Comparison of ENCODE assay signal across 2 cellular contexts in the genomic region with DNA sequence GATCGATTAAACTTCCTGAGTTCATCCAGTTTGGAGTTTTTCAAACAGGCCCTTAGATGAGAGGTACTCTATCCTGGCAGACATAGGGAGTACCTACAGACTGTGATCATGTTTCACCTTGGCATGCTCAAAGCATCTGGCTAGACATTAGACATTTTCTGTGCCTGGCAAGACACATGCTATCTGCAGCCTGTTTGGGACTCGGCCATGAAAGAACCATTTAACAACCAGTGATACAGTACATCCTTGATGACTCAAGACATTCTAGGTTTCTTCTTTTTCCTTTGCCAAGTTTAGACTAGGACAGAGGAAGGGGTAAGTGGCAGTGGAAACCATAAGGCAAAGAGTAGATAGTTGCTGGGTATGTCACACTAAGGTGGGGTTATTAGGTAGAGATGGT.
TF ChIP-seq lines count a peak whose summit lies in the region.

No MANE protein-coding gene starts in this region.

TF ChIP-seq in SK-N-SH treated with all-trans-retinoic acid at 6 μM for 48 hours, 23 proteins besides CTCF, POLR2A, EP300 and RAD21 (continued from another document):
- TF ChIP-seq, protein P1, sequence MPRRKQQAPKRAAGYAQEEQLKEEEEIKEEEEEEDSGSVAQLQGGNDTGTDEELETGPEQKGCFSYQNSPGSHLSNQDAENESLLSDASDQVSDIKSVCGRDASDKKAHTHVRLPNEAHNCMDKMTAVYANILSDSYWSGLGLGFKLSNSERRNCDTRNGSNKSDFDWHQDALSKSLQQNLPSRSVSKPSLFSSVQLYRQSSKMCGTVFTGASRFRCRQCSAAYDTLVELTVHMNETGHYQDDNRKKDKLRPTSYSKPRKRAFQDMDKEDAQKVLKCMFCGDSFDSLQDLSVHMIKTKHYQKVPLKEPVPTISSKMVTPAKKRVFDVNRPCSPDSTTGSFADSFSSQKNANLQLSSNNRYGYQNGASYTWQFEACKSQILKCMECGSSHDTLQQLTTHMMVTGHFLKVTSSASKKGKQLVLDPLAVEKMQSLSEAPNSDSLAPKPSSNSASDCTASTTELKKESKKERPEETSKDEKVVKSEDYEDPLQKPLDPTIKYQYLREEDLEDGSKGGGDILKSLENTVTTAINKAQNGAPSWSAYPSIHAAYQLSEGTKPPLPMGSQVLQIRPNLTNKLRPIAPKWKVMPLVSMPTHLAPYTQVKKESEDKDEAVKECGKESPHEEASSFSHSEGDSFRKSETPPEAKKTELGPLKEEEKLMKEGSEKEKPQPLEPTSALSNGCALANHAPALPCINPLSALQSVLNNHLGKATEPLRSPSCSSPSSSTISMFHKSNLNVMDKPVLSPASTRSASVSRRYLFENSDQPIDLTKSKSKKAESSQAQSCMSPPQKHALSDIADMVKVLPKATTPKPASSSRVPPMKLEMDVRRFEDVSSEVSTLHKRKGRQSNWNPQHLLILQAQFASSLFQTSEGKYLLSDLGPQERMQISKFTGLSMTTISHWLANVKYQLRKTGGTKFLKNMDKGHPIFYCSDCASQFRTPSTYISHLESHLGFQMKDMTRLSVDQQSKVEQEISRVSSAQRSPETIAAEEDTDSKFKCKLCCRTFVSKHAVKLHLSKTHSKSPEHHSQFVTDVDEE (CRISPR knock-in tag; IDR thresholded peaks at IDR 0.05), result no peak
- no peak for TF ChIP-seq PPARA (CRISPR knock-in tag; IDR thresholded peaks at IDR 0.05; ENCODE audit: borderline replicate concordance)
- TF ChIP-seq BACH2 (CRISPR knock-in tag; IDR thresholded peaks at IDR 0.05; ENCODE audit: borderline replicate concordance), result no peak
- no peak for TF ChIP-seq TCF4 (CRISPR knock-in tag; IDR thresholded peaks at IDR 0.05; ENCODE audit: borderline replicate concordance)
- TF ChIP-seq, protein P2, sequence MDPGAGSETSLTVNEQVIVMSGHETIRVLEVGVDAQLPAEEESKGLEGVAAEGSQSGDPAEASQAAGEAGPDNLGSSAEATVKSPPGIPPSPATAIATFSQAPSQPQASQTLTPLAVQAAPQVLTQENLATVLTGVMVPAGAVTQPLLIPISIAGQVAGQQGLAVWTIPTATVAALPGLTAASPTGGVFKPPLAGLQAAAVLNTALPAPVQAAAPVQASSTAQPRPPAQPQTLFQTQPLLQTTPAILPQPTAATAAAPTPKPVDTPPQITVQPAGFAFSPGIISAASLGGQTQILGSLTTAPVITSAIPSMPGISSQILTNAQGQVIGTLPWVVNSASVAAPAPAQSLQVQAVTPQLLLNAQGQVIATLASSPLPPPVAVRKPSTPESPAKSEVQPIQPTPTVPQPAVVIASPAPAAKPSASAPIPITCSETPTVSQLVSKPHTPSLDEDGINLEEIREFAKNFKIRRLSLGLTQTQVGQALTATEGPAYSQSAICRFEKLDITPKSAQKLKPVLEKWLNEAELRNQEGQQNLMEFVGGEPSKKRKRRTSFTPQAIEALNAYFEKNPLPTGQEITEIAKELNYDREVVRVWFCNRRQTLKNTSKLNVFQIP (CRISPR knock-in tag; IDR thresholded peaks at IDR 0.05; ENCODE audit: borderline replicate concordance, low read depth), result no peak
- TF ChIP-seq SNAI2 (CRISPR knock-in tag; IDR thresholded peaks at IDR 0.05), result no peak
- TF ChIP-seq, protein P3, sequence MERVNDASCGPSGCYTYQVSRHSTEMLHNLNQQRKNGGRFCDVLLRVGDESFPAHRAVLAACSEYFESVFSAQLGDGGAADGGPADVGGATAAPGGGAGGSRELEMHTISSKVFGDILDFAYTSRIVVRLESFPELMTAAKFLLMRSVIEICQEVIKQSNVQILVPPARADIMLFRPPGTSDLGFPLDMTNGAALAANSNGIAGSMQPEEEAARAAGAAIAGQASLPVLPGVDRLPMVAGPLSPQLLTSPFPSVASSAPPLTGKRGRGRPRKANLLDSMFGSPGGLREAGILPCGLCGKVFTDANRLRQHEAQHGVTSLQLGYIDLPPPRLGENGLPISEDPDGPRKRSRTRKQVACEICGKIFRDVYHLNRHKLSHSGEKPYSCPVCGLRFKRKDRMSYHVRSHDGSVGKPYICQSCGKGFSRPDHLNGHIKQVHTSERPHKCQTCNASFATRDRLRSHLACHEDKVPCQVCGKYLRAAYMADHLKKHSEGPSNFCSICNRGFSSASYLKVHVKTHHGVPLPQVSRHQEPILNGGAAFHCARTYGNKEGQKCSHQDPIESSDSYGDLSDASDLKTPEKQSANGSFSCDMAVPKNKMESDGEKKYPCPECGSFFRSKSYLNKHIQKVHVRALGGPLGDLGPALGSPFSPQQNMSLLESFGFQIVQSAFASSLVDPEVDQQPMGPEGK (CRISPR knock-in tag; IDR thresholded peaks at IDR 0.05; ENCODE audit: borderline replicate concordance), result no peak
- no peak for TF ChIP-seq ZNF8 (CRISPR knock-in tag; IDR thresholded peaks at IDR 0.05)
- TF ChIP-seq ZC3H10 (CRISPR knock-in tag; IDR thresholded peaks at IDR 0.05), result no peak
- TF ChIP-seq ARNTL (CRISPR knock-in tag; IDR thresholded peaks at IDR 0.05; ENCODE audit: borderline replicate concordance, low read depth), result no peak
- no peak for TF ChIP-seq CSDC2 (CRISPR knock-in tag; IDR thresholded peaks at IDR 0.05)
- TF ChIP-seq ESRRG (CRISPR knock-in tag; IDR thresholded peaks at IDR 0.05), result no peak
- TF ChIP-seq, protein P4, sequence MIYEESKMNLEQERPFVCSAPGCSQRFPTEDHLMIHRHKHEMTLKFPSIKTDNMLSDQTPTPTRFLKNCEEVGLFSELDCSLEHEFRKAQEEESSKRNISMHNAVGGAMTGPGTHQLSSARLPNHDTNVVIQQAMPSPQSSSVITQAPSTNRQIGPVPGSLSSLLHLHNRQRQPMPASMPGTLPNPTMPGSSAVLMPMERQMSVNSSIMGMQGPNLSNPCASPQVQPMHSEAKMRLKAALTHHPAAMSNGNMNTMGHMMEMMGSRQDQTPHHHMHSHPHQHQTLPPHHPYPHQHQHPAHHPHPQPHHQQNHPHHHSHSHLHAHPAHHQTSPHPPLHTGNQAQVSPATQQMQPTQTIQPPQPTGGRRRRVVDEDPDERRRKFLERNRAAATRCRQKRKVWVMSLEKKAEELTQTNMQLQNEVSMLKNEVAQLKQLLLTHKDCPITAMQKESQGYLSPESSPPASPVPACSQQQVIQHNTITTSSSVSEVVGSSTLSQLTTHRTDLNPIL (CRISPR knock-in tag; IDR thresholded peaks at IDR 0.05; ENCODE audit: low read depth), result no peak

TF ChIP-seq in SK-N-SH, 30 proteins besides CTCF, POLR2A, EP300 and RAD21 (continued from another document):
- TF ChIP-seq, protein P5, sequence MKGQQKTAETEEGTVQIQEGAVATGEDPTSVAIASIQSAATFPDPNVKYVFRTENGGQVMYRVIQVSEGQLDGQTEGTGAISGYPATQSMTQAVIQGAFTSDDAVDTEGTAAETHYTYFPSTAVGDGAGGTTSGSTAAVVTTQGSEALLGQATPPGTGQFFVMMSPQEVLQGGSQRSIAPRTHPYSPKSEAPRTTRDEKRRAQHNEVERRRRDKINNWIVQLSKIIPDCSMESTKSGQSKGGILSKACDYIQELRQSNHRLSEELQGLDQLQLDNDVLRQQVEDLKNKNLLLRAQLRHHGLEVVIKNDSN (IDR thresholded peaks at IDR 0.05; ENCODE audit: borderline replicate concordance, low read depth), result no peak
- TF ChIP-seq FOXM1 (IDR thresholded peaks at IDR 0.05; ENCODE audit: low read depth) (no peak), ELF1 (IDR thresholded peaks at IDR 0.05) (no peak), MEF2A (IDR thresholded peaks at IDR 0.05; ENCODE audit: borderline replicate concordance, low read depth) (no peak), NFIC (IDR thresholded peaks at IDR 0.05; ENCODE audit: borderline replicate concordance) (no peak), FOXJ3 (CRISPR knock-in tag; IDR thresholded peaks at IDR 0.05) (no peak), CHD2 (IDR thresholded peaks at IDR 0.05; ENCODE audit: low read length, partially characterized antibody) (no peak), MXI1 (IDR thresholded peaks at IDR 0.05; ENCODE audit: low read depth, low read length) (no peak)
